Comparison of ENCODE assay signal across 12 cellular contexts in genomic region chr4:164997324-164997723, GRCh38. TPM values are rescaled to one million over a fixed set of nuclear protein-coding genes. Genes with fewer than 3 reads are reported as not detected.
A peak's percentile ranks its signal among the peaks of the same experiment; 100 is the strongest.
DNase-seq lines count a peak whose midpoint lies in the region; ATAC-seq, FAIRE-seq and TF ChIP-seq lines count a peak whose summit lies in the region.
"Had no signal": no experiment of that assay in that cellular context is flagged by ENCODE, and none has a peak within 500 bp of the region (broad histone marks: within the 10 kb centered on the region; RNA-seq: fewer than 3 reads in every experiment).

No MANE protein-coding gene starts in this region.

- H2AFZ ChIP-seq in SU-DHL-6 (ENCODE audit: low read depth, low read length, severe bottlenecking), result no peak overlapping the region

- H3K36me3 ChIP-seq in SU-DHL-6 (ENCODE audit: low read length), result no peaks in the 10 kb centered on the region
- H3K36me3 ChIP-seq: gastrocnemius medialis had no signal

- H3K4me3 Mint-ChIP-seq in activated T-cell treated with anti-CD3 and anti-CD28 coated beads, Interleukin-2, amount 50 U/mL, for 24 hours, result no peak overlapping the region
- no peak overlapping the region for H3K4me3 Mint-ChIP-seq in CD4-positive, alpha-beta T cell
- H3K4me3 Mint-ChIP-seq: nephron had no signal

- H3K36me3 Mint-ChIP-seq in activated T-cell treated with anti-CD3 and anti-CD28 coated beads, Interleukin-2, amount 50 U/mL, for 24 hours (ENCODE audit: low read depth), result no peaks in the 10 kb centered on the region
- no peaks in the 10 kb centered on the region for H3K36me3 Mint-ChIP-seq in CD4-positive, alpha-beta T cell (ENCODE audit: low read depth)

- FAIRE-seq in HTR-8/SVneo (lab: Jason Lieb, UNC), result no peak

- no peaks in the 10 kb centered on the region for H3K27me3 ChIP-seq in SU-DHL-6 (ENCODE audit: low read length)
- no peaks in the 10 kb centered on the region for H3K27me3 ChIP-seq in CD4-positive, alpha-beta T cell (ENCODE audit: control insufficient read depth, insufficient read depth, low read length)
- H3K27me3 ChIP-seq: gastrocnemius medialis had no signal

- H3K27ac ChIP-seq in SU-DHL-6 (ENCODE audit: low read depth, low read length), result no peak overlapping the region
- no peak overlapping the region for H3K27ac ChIP-seq in CD4-positive, alpha-beta T cell (ENCODE audit: low read depth, low read length)
- H3K27ac ChIP-seq: gastrocnemius medialis had no signal

- H3K4me1 Mint-ChIP-seq in activated T-cell treated with anti-CD3 and anti-CD28 coated beads, Interleukin-2, amount 50 U/mL, for 24 hours (ENCODE audit: low read depth), result no peaks in the 10 kb centered on the region
- no peaks in the 10 kb centered on the region for H3K4me1 Mint-ChIP-seq in CD4-positive, alpha-beta T cell (ENCODE audit: low read depth)
- H3K4me1 Mint-ChIP-seq: nephron had no signal

- no peak overlapping the region for H3K9ac ChIP-seq in SU-DHL-6 (ENCODE audit: low read length)

- intact Hi-C loops in CD4-positive, alpha-beta T cell (cut with DNase I, micrococcal nuclease), result no loop called here
- intact Hi-C loops in posterior vena cava (cut with DNase I), result no loop called here

- no peaks in the 10 kb centered on the region for H3K9me3 ChIP-seq in SU-DHL-6 (ENCODE audit: insufficient read depth, low read length)
- no peaks in the 10 kb centered on the region for H3K9me3 ChIP-seq in CD4-positive, alpha-beta T cell (ENCODE audit: control insufficient read depth, low read length)
- H3K9me3 ChIP-seq: gastrocnemius medialis had no signal

- H3K4me2 ChIP-seq in SU-DHL-6 (ENCODE audit: low read depth, low read length, poor library complexity, severe bottlenecking), result no peak overlapping the region

- H3K79me2 ChIP-seq in SU-DHL-6 (ENCODE audit: insufficient read depth, low read length), result no peaks in the 10 kb centered on the region

- no peak overlapping the region for H3K4me3 ChIP-seq in SU-DHL-6 (ENCODE audit: insufficient read depth, low read length, poor library complexity, severe bottlenecking)
- H3K4me3 ChIP-seq: gastrocnemius medialis had no signal

- POLR2A ChIA-PET in CD4-positive, alpha-beta T cell (lab: Charles Lee), result no interaction called here

- H3K27ac Mint-ChIP-seq in activated T-cell treated with anti-CD3 and anti-CD28 coated beads, Interleukin-2, amount 50 U/mL, for 24 hours, result no peak overlapping the region
- H3K27ac Mint-ChIP-seq in CD4-positive, alpha-beta T cell, result no peak overlapping the region
- H3K27ac Mint-ChIP-seq: nephron had no signal

- H3F3A ChIP-seq in SU-DHL-6 (ENCODE audit: insufficient read depth), result no peaks in the 10 kb centered on the region

- TF ChIP-seq CTCF in GM12872 (IDR thresholded peaks at IDR 0.05; ENCODE audit: insufficient read depth, low read depth, low read length) (peak; percentile 45; the same call in 2 of the 3 replicates), SU-DHL-6 (IDR thresholded peaks at IDR 0.05; ENCODE audit: insufficient read depth, low read length, poor library complexity, severe bottlenecking) (peak; percentile 13)
- TF ChIP-seq CTCF in CD4-positive, alpha-beta T cell (IDR thresholded peaks at IDR 0.05), result no peak

- peaks cover 14% of the 10 kb centered on the region for H3K27me3 Mint-ChIP-seq in activated T-cell treated with anti-CD3 and anti-CD28 coated beads, Interleukin-2, amount 50 U/mL, for 24 hours
- peaks cover 33% of the 10 kb centered on the region for H3K27me3 Mint-ChIP-seq in CD4-positive, alpha-beta T cell

- no peaks in the 10 kb centered on the region for H4K20me1 ChIP-seq in SU-DHL-6 (ENCODE audit: low read depth, low read length)

- ATAC-seq in HG02840 (IDR thresholded peaks at IDR 0.05; ENCODE audit: low FRiP score, unreplicated experiment), result no peak
- ATAC-seq in CD4-positive, alpha-beta T cell (ENCODE audit: poor library complexity), result no peak
- ATAC-seq: gastrocnemius medialis had no signal

- DNase-seq in HTR-8/SVneo (ENCODE audit: insufficient read length, low spot score), result peak; percentile 27
- DNase-seq in medulla oblongata (ENCODE audit: extremely low spot score), result peak; percentile 42
- DNase-seq in activated T-cell treated with anti-CD3 and anti-CD28 coated beads, Interleukin-2, amount 50 U/mL, for 24 hours, result no peak
- no peak for DNase-seq in CD4-positive, alpha-beta T cell
- DNase-seq in posterior vena cava (ENCODE audit: low spot score), result no peak
- DNase-seq: activated CD4-positive, alpha-beta T cell treated with anti-CD3 and anti-CD28 coated beads for 1 hour; gastrocnemius medialis; NCI-H1694 had no signal

- H3K9me2 ChIP-seq in SU-DHL-6 (replicated peaks; ENCODE audit: insufficient read depth, low read length), result no peaks in the 10 kb centered on the region

- CTCF ChIA-PET in CD4-positive, alpha-beta T cell (lab: Charles Lee), result no interaction called here

- H3K9me3 Mint-ChIP-seq in activated T-cell treated with anti-CD3 and anti-CD28 coated beads, Interleukin-2, amount 50 U/mL, for 24 hours, result no peaks in the 10 kb centered on the region
- no peaks in the 10 kb centered on the region for H3K9me3 Mint-ChIP-seq in CD4-positive, alpha-beta T cell
- H3K9me3 Mint-ChIP-seq: nephron had no signal

RNA-seq across cellular contexts. Expression of gene TRIM61, which starts 19.9 kb away (rescaled TPM):
- under 1 TPM; 0.22 to 0.47 TPM for total RNA-seq in CD4-positive, alpha-beta T cell
- 1 to 10 TPM in 1 of 2 donors, under 1 TPM in 1; 0.90 to 1.9 TPM for total RNA-seq in posterior vena cava

RNA-seq across cellular contexts. Expression of gene TRIM60, which starts 34.5 kb away (rescaled TPM):
- total RNA-seq in CD4-positive, alpha-beta T cell, result not detected
- not detected for total RNA-seq in posterior vena cava
- total RNA-seq: gastrocnemius medialis had no signal

RNA-seq across cellular contexts. Expression of gene TRIM75, which starts 56.3 kb away (rescaled TPM):
- total RNA-seq in CD4-positive, alpha-beta T cell, result not detected
- total RNA-seq in posterior vena cava, result not detected
- total RNA-seq: gastrocnemius medialis had no signal

Comparison
In these comparisons a context has a peak if more than half of its experiments do, and no peak if none do; other contexts are left out.
1. DNase-seq: peak in HTR-8/SVneo (single experiment) and medulla oblongata (single experiment); none in activated T-cell treated with anti-CD3 and anti-CD28 coated beads, Interleukin-2, amount 50 U/mL, for 24 hours (single experiment), CD4-positive, alpha-beta T cell (0 of 10) and posterior vena cava (single experiment).